Comparison of ENCODE assay signal across 8 cellular contexts in the genomic region with DNA sequence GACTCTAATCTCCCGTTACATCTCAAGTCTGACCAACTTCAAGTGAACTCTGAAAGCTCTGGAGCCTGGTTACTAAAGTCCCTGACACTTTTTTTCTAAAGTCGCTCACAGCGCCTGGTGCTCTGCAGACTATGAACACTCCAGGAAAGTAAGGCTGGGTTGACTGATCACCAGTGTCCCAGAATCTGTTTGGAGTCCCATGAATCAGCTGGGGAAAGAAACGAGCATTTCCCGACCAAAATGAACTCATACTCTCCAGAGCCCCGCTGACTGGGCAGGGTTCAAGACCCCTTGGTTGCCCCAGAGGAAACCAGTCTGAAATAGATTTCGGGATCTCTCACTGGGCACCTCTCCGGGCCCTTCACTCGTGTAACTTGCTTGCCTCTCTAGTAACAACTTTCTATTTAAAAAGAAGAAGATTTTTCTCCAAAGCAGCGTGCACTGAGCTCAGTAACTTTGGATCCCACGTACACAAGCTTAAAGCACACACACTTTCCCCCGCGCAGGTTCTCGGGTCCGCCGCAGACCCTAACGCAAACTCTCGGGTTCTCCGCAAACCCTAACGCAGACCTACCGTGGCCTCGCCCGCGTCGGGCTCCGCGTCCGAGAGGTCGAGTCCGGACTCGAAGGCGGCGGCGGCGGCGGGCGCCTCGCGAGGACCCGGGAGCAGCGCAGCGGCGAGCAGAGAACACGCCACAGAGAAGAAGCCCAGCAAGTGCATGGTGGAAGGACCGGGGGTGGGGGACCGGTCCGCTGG. TPM values are rescaled to one million over a fixed set of nuclear protein-coding genes. Genes with fewer than 3 reads are reported as not detected.
DNase-seq lines count a peak whose midpoint lies in the region; ATAC-seq and TF ChIP-seq lines count a peak whose summit lies in the region.

No MANE protein-coding gene starts in this region.

- no peaks in the 10 kb centered on the region for H3K36me3 ChIP-seq in ascending aorta

- H3K27ac ChIP-seq in ascending aorta = peak overlapping the region; percentile 65 to 66

- H3K9me3 ChIP-seq in ascending aorta = no peaks in the 10 kb centered on the region

- H3K27me3 ChIP-seq in ascending aorta = no peaks in the 10 kb centered on the region

- peak overlapping the region; percentile 91 to 93 for H3K4me3 ChIP-seq in ascending aorta

- peaks cover 3 to 16% of the 10 kb centered on the region in 2 donors for H3K4me1 Mint-ChIP-seq in stimulated activated naive B cell treated with anti-CD40 and anti-IgM and Interleukin-4, amounts not matched to agents 10 μg/mL and 1 μg/mL and 100 μg/mL, for 72 hours
- H3K4me1 Mint-ChIP-seq in natural killer cell = no peaks in the 10 kb centered on the region

- H3K4me3 Mint-ChIP-seq in stimulated activated naive B cell treated with anti-CD40 and anti-IgM and Interleukin-4, amounts not matched to agents 10 μg/mL and 1 μg/mL and 100 μg/mL, for 72 hours = peak overlapping the region; percentile 55 to 77
- no peak overlapping the region for H3K4me3 Mint-ChIP-seq in natural killer cell

- peaks cover 3% of the 10 kb centered on the region in 2 donors for H3K4me1 ChIP-seq in ascending aorta

- DNase-seq in ascending aorta (ENCODE audit: low spot score in 2 of 2) (peak in 1 of 2 donors; percentile 62), iris pigment epithelial cell (ENCODE audit: low read depth) (peak; percentile 65), natural killer cell (no peak)
- no peak for DNase-seq in stimulated activated naive B cell treated with anti-CD40 and anti-IgM and Interleukin-4, amounts not matched to agents 10 μg/mL and 1 μg/mL and 100 μg/mL, for 72 hours
- no peak for DNase-seq in central memory CD4-positive, alpha-beta T cell
- DNase-seq in activated naive CD4-positive, alpha-beta T cell treated with Interleukin-2 at 50 U/mL for 16 hours = no peak

- H3K27me3 Mint-ChIP-seq in stimulated activated naive B cell treated with anti-CD40 and anti-IgM and Interleukin-4, amounts not matched to agents 10 μg/mL and 1 μg/mL and 100 μg/mL, for 72 hours = peaks cover 32 to 44% of the 10 kb centered on the region in 2 donors
- H3K27me3 Mint-ChIP-seq in natural killer cell (ENCODE audit: low read depth in 2 of 2) = peaks cover 25 to 29% of the 10 kb centered on the region in 2 donors

- no peak overlapping the region for H3K27ac Mint-ChIP-seq in stimulated activated naive B cell treated with anti-CD40 and anti-IgM and Interleukin-4, amounts not matched to agents 10 μg/mL and 1 μg/mL and 100 μg/mL, for 72 hours
- H3K27ac Mint-ChIP-seq in natural killer cell = no peak overlapping the region

- H3K36me3 Mint-ChIP-seq in stimulated activated naive B cell treated with anti-CD40 and anti-IgM and Interleukin-4, amounts not matched to agents 10 μg/mL and 1 μg/mL and 100 μg/mL, for 72 hours = no peaks in the 10 kb centered on the region
- peaks cover 14% of the 10 kb centered on the region for H3K36me3 Mint-ChIP-seq in natural killer cell

- H3K9me3 Mint-ChIP-seq in stimulated activated naive B cell treated with anti-CD40 and anti-IgM and Interleukin-4, amounts not matched to agents 10 μg/mL and 1 μg/mL and 100 μg/mL, for 72 hours = no peaks in the 10 kb centered on the region
- H3K9me3 Mint-ChIP-seq in natural killer cell = peaks cover 3 to 6% of the 10 kb centered on the region in 2 donors

- TF ChIP-seq CTCF in ascending aorta (IDR thresholded peaks at IDR 0.05) (no peak), natural killer cell (IDR thresholded peaks at IDR 0.05) (no peak)

- ATAC-seq in GM18498 (IDR thresholded peaks at IDR 0.05; ENCODE audit: unreplicated experiment) = peak; percentile 36
- ATAC-seq in HG02840 (IDR thresholded peaks at IDR 0.05; ENCODE audit: low FRiP score, unreplicated experiment) = peak; percentile 23
- ATAC-seq in stimulated activated naive B cell treated with anti-CD40 and anti-IgM and Interleukin-4, amounts not matched to agents 10 μg/mL and 1 μg/mL and 100 μg/mL, for 72 hours (replicated peaks) = peak; percentile 30
- ATAC-seq in natural killer cell = no peak

- intact Hi-C loops in ascending aorta (cut with DNase I) (loop anchor here (5.0 to 10.0 kb wide), 3 partner anchors 114 to 653 kb away; partner anchors contain the start of gene AGA), natural killer cell (cut with micrococcal nuclease) (no loop called here)

RNA-seq across cellular contexts. Expression of gene VEGFC, which starts 1.0 kb away (rescaled TPM):
- total RNA-seq in ascending aorta (18.6 TPM), natural killer cell (not detected)

Comparison
In these comparisons a context has a peak if more than half of its experiments do, and no peak if none do; other contexts are left out.
1. ATAC-seq: peak in GM18498 (single experiment), HG02840 (single experiment) and stimulated activated naive B cell treated with anti-CD40 and anti-IgM and Interleukin-4, amounts not matched to agents 10 μg/mL and 1 μg/mL and 100 μg/mL, for 72 hours (2 of 2); none in natural killer cell (0 of 3).
2. RNA of gene VEGFC, which starts 1.0 kb away (total RNA-seq): 18.6 TPM in ascending aorta (single experiment); not detected in natural killer cell; every median in the first group is over 10 times any median in the second.